ENCODE assay signal across 8 cellular contexts in genomic region chr2:39228413-39229209, GRCh38. TPM values are rescaled to one million over a fixed set of nuclear protein-coding genes. Genes with fewer than 3 reads are reported as not detected.
A peak's percentile ranks its signal among the peaks of the same experiment; 100 is the strongest.
DNase-seq lines count a peak whose midpoint lies in the region; ATAC-seq and TF ChIP-seq lines count a peak whose summit lies in the region.

No MANE protein-coding gene starts in this region.

- peaks cover 11% of the 10 kb centered on the region for H3K4me1 ChIP-seq in upper lobe of right lung

- TF ChIP-seq CTCF in GM12864 (IDR thresholded peaks at IDR 0.05; ENCODE audit: low read depth, low read length, missing control alignments) (no peak), upper lobe of right lung (IDR thresholded peaks at IDR 0.05) (no peak), GM10248 (IDR thresholded peaks at IDR 0.05; ENCODE audit: control extremely low read depth, extremely low read depth, low read depth, missing control alignments) (no peak)

- ATAC-seq in HG02943 (IDR thresholded peaks at IDR 0.05; ENCODE audit: low read depth, unreplicated experiment) (peak; percentile 26), upper lobe of right lung (no peak)

- DNase-seq in GM12864 (ENCODE audit: low read depth) (peak; percentile 5), iPS-NIHi11 (ENCODE audit: low spot score) (peak; percentile 25), upper lobe of right lung (no peak), NCI-H2081 treated with DMSO at 0.1 percent for 48 hours (lab: John Stamatoyannopoulos, UW) (no peak), GM10248 (ENCODE audit: extremely low spot score) (no peak), NCI-H2171 (lab: John Stamatoyannopoulos, UW) (no peak)
- DNase-seq in activated T-cell treated with anti-CD3 and anti-CD28 coated beads, Interleukin-2, amount 50 U/mL, for 48 hours: peak; percentile 49 to 52

- H3K9me3 ChIP-seq in upper lobe of right lung: no peaks in the 10 kb centered on the region

- CTCF ChIA-PET in GM10248 (lab: Yijun Ruan, JAX): interaction anchor here (0.7 to 10.0 kb wide), 74 partner anchors 8 to 693 kb away, joined by 3 to 289 read pairs (median 5); partner anchors contain the start of gene SOS1

- intact Hi-C loops in upper lobe of right lung (cut with DNase I): loop anchor here (5.0 kb wide), 1 partner anchor 166 kb away; no protein-coding TSS in a partner anchor

- POLR2A ChIA-PET in GM10248 (lab: Yijun Ruan, JAX): no interaction called here

- no peaks in the 10 kb centered on the region for H3K36me3 ChIP-seq in upper lobe of right lung

- peak overlapping the region; percentile 22; the same call in 1 of the 2 replicates for H3K4me3 ChIP-seq in GM12864 (ENCODE audit: low read depth, low read length)
- peak overlapping the region; percentile 24 for H3K4me3 ChIP-seq in upper lobe of right lung

- no peaks in the 10 kb centered on the region for H3K27me3 ChIP-seq in upper lobe of right lung

- no peak overlapping the region for H3K27ac ChIP-seq in upper lobe of right lung

RNA-seq across cellular contexts. Expression of gene CDKL4, which starts 15.2 kb away (rescaled TPM):
- 2.1 TPM for total RNA-seq in upper lobe of right lung

Comparison
In these comparisons a context has a peak if more than half of its experiments do, and no peak if none do; other contexts are left out.
1. DNase-seq: peak in GM12864 (single experiment), activated T-cell treated with anti-CD3 and anti-CD28 coated beads, Interleukin-2, amount 50 U/mL, for 48 hours (2 of 2) and iPS-NIHi11 (single experiment); none in upper lobe of right lung (single experiment), NCI-H2081 treated with DMSO at 0.1 percent for 48 hours (single experiment), GM10248 (single experiment) and NCI-H2171 (single experiment).